Comparison of ENCODE assay signal across 23 cellular contexts in the genomic region with DNA sequence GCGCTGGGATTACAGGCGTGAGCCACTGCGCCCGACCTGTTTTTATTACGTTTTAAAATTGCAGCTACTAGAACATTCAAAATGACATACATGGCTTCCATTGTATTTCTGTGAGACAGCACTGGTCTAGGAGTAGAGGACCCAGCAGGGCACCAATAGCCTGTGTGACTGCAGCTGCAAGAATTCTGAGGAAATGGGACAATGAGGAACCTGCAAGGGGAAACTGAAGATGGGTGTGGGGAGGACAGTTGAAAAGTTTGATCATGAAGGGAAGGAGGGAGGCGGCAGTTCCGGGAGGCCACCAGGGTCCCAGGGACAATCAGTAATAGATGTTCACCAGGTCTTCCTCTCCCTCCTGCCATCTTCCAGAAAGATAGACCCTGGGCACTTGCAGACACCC. TPM values are rescaled to one million over a fixed set of nuclear protein-coding genes. Genes with fewer than 3 reads are reported as not detected.
"Had no signal": no experiment of that assay in that cellular context is flagged by ENCODE, and none has a peak within 500 bp of the region (broad histone marks: within the 10 kb centered on the region; RNA-seq: fewer than 3 reads in every experiment).

No MANE protein-coding gene starts in this region.

- H3K27ac ChIP-seq: colonic mucosa, heart left ventricle, sigmoid colon, thoracic aorta, upper lobe of left lung had no signal

- H3K9me3 Mint-ChIP-seq: activated naive CD4-positive, alpha-beta T cell treated with anti-CD3 and anti-CD28 coated beads for 36 hours; activated naive CD8-positive, alpha-beta T cell treated with anti-CD3 and anti-CD28 coated beads, Interleukin-2, amount 10 ng/mL, durations not matched to agents 7 days and 5 days; activated T-cell treated with anti-CD3 and anti-CD28 coated beads, Interleukin-2, amount 50 U/mL, for 4 hours; endodermal cell; memory B cell; nephron progenitor cell; stimulated activated naive B cell treated with anti-CD40 and anti-IgM and Interleukin-4, amounts not matched to agents 10 μg/mL and 1 μg/mL and 100 μg/mL, for 72 hours; WTC11 had no signal

- H3K36me3 Mint-ChIP-seq: activated naive CD8-positive, alpha-beta T cell treated with anti-CD3 and anti-CD28 coated beads, Interleukin-2, amount 10 ng/mL, durations not matched to agents 7 days and 5 days; memory B cell; stimulated activated naive B cell treated with anti-CD40 and anti-IgM and Interleukin-4, amounts not matched to agents 10 μg/mL and 1 μg/mL and 100 μg/mL, for 72 hours; WTC11 had no signal

- ATAC-seq: activated T-cell treated with anti-CD3 and anti-CD28 coated beads, Interleukin-2, amount 50 U/mL, for 4 hours; heart left ventricle; left ventricle myocardium superior; stimulated activated naive B cell treated with anti-CD40 and anti-IgM and Interleukin-4, amounts not matched to agents 10 μg/mL and 1 μg/mL and 100 μg/mL, for 72 hours; WTC11 had no signal

- H3K27me3 ChIP-seq: colonic mucosa, sigmoid colon, upper lobe of left lung had no signal

- H3K4me1 Mint-ChIP-seq: stimulated activated naive B cell treated with anti-CD40 and anti-IgM and Interleukin-4, amounts not matched to agents 10 μg/mL and 1 μg/mL and 100 μg/mL, for 72 hours had no signal

- H3K27ac Mint-ChIP-seq: activated naive CD4-positive, alpha-beta T cell treated with anti-CD3 and anti-CD28 coated beads for 36 hours; activated naive CD8-positive, alpha-beta T cell treated with anti-CD3 and anti-CD28 coated beads, Interleukin-2, amount 10 ng/mL, durations not matched to agents 7 days and 5 days; memory B cell; nephron progenitor cell; stimulated activated naive B cell treated with anti-CD40 and anti-IgM and Interleukin-4, amounts not matched to agents 10 μg/mL and 1 μg/mL and 100 μg/mL, for 72 hours; WTC11 had no signal

- H3K9me3 ChIP-seq: colonic mucosa, heart left ventricle, sigmoid colon, thoracic aorta, upper lobe of left lung had no signal

- H3K4me3 Mint-ChIP-seq: activated naive CD4-positive, alpha-beta T cell treated with anti-CD3 and anti-CD28 coated beads for 36 hours; activated naive CD8-positive, alpha-beta T cell treated with anti-CD3 and anti-CD28 coated beads, Interleukin-2, amount 10 ng/mL, durations not matched to agents 7 days and 5 days; activated T-cell treated with anti-CD3 and anti-CD28 coated beads, Interleukin-2, amount 50 U/mL, for 4 hours; endodermal cell; memory B cell; nephron progenitor cell; stimulated activated naive B cell treated with anti-CD40 and anti-IgM and Interleukin-4, amounts not matched to agents 10 μg/mL and 1 μg/mL and 100 μg/mL, for 72 hours; WTC11 had no signal

- H3K36me3 ChIP-seq: colonic mucosa, heart left ventricle, sigmoid colon, thoracic aorta, upper lobe of left lung had no signal

- DNase-seq: activated CD4-positive, alpha-beta T cell treated with anti-CD3 and anti-CD28 coated beads, Interleukin-2, amount 50 U/mL, for 4 hours; activated CD8-positive, alpha-beta memory T cell treated with anti-CD3 and anti-CD28 coated beads for 24 hours; activated CD8-positive, alpha-beta memory T cell treated with anti-CD3 and anti-CD28 coated beads, Interleukin-2, amount 50 U/mL, for 4 hours; activated naive CD4-positive, alpha-beta T cell treated with anti-CD3 and anti-CD28 coated beads for 36 hours; activated naive CD8-positive, alpha-beta T cell treated with anti-CD3 and anti-CD28 coated beads, Interleukin-2, amount 10 ng/mL, durations not matched to agents 7 days and 5 days; activated T-cell treated with anti-CD3 and anti-CD28 coated beads, Interleukin-2, amount 50 U/mL, for 4 hours; amniotic stem cell; colonic mucosa; endodermal cell; heart left ventricle; left ventricle myocardium superior; nephron progenitor cell; retina; sigmoid colon; stimulated activated CD4-positive, alpha-beta T cell treated with anti-CD3 and anti-CD28 coated beads, Interleukin-2, amount 100 ng/mL, for 48 hours; stimulated activated CD8-positive, alpha-beta memory T cell treated with anti-CD3 and anti-CD28 coated beads, Interleukin-4, amount 100 ng/mL, for 48 hours; stimulated activated naive B cell treated with anti-CD40 and anti-IgM and Interleukin-4, amounts not matched to agents 10 μg/mL and 1 μg/mL and 100 μg/mL, for 72 hours; T-helper 1 cell; upper lobe of left lung had no signal

- H3K4me3 ChIP-seq: colonic mucosa, heart left ventricle, sigmoid colon, thoracic aorta, upper lobe of left lung had no signal

RNA-seq across cellular contexts. Expression of a gene that starts 16.6 kb away (rescaled TPM):
- total RNA-seq: activated naive CD4-positive, alpha-beta T cell treated with anti-CD3 and anti-CD28 coated beads for 36 hours; activated naive CD8-positive, alpha-beta T cell treated with anti-CD3 and anti-CD28 coated beads, Interleukin-2, amount 10 ng/mL, durations not matched to agents 7 days and 5 days; bronchial epithelial cell had no signal
